In genomic region chr7:22814261-22815208, GRCh38 we compare ENCODE assay signal across 14 cellular contexts. TPM values are rescaled to one million over a fixed set of nuclear protein-coding genes. Genes with fewer than 3 reads are reported as not detected.
DNase-seq lines count a peak whose midpoint lies in the region; ATAC-seq, FAIRE-seq and TF ChIP-seq lines count a peak whose summit lies in the region.
"Had no signal": no experiment of that assay in that cellular context is flagged by ENCODE, and none has a peak within 500 bp of the region (broad histone marks: within the 10 kb centered on the region; RNA-seq: fewer than 3 reads in every experiment).

No MANE protein-coding gene starts in this region.

- H3K27me3 ChIP-seq in upper lobe of left lung (no peaks in the 10 kb centered on the region), MM.1S (replicated peaks; ENCODE audit: insufficient read depth, low read length) (no peaks in the 10 kb centered on the region)
- H3K27me3 ChIP-seq: SJSA1 had no signal

- H4K20me1 ChIP-seq in MM.1S (ENCODE audit: insufficient read depth, low read length): no peaks in the 10 kb centered on the region

- H3K9me3 ChIP-seq in upper lobe of left lung (no peaks in the 10 kb centered on the region), MM.1S (replicated peaks; ENCODE audit: insufficient read depth, low read length) (no peaks in the 10 kb centered on the region)
- H3K9me3 ChIP-seq: SJSA1 had no signal

- H3K9me2 ChIP-seq in MM.1S (replicated peaks; ENCODE audit: insufficient read depth, low read length): no peaks in the 10 kb centered on the region

- peaks cover 11% of the 10 kb centered on the region for H3F3A ChIP-seq in MM.1S (ENCODE audit: insufficient read depth, low read length)

- POLR2A ChIA-PET in RWPE1 (lab: Yijun Ruan, JAX; ENCODE audit: low non-redundant PET): no interaction called here

- H2AFZ ChIP-seq in MM.1S (ENCODE audit: low read length): no peak overlapping the region

- FAIRE-seq in D721Med (lab: Jason Lieb, UNC): no peak

- TF ChIP-seq EP300 in upper lobe of left lung (IDR thresholded peaks at IDR 0.05): no peak

- ATAC-seq in HG02981 (IDR thresholded peaks at IDR 0.05; ENCODE audit: unreplicated experiment) (no peak), upper lobe of left lung (ENCODE audit: low FRiP score in 2 of 2) (no peak)
- ATAC-seq: right cardiac atrium had no signal

- peaks cover 7% of the 10 kb centered on the region for H3K79me2 ChIP-seq in MM.1S (ENCODE audit: low read length)

- TF ChIP-seq CTCF in RWPE1 (conservative IDR thresholded peaks at IDR 0.05; ENCODE audit: low read depth): no peak
- TF ChIP-seq CTCF in fibroblast of the aortic adventitia (IDR thresholded peaks at IDR 0.05; ENCODE audit: insufficient read depth, low read length): no peak
- no peak for TF ChIP-seq CTCF in upper lobe of left lung (IDR thresholded peaks at IDR 0.05)
- TF ChIP-seq CTCF in MM.1S (IDR thresholded peaks at IDR 0.05; ENCODE audit: low read length): no peak
- no peak for TF ChIP-seq CTCF in D721Med (IDR thresholded peaks at IDR 0.05; ENCODE audit: insufficient read depth, missing control alignments)

- H3K4me3 ChIP-seq in fibroblast of the aortic adventitia (ENCODE audit: low read depth, low read length) (no peak overlapping the region), upper lobe of left lung (no peak overlapping the region), MM.1S (ENCODE audit: low read length) (no peak overlapping the region)
- H3K4me3 ChIP-seq: SJSA1 had no signal

- TF ChIP-seq POLR2A in upper lobe of left lung (IDR thresholded peaks at IDR 0.05): no peak

- H3K36me3 ChIP-seq in upper lobe of left lung (peaks cover 10 to 67% (median 25%) of the 10 kb centered on the region in 4 donors), MM.1S (replicated peaks; ENCODE audit: insufficient read depth, low read length) (peaks cover 4% of the 10 kb centered on the region; the same call in 1 of the 2 replicates)

- H3K4me1 ChIP-seq in upper lobe of left lung (peaks cover 0 to 2% (median 0%) of the 10 kb centered on the region in 4 donors), MM.1S (ENCODE audit: low read length) (peaks cover 25% of the 10 kb centered on the region)

- no peak overlapping the region for H3K4me2 ChIP-seq in MM.1S (ENCODE audit: low read depth, low read length)

- H3K27ac ChIP-seq in RWPE1 (no peak overlapping the region), upper lobe of left lung (no peak overlapping the region), MM.1S (ENCODE audit: low read length) (no peak overlapping the region)
- H3K27ac ChIP-seq: SJSA1 had no signal

- H3K9ac ChIP-seq in MM.1S (ENCODE audit: low read length): no peak overlapping the region

- DNase-seq in AG20443 (ENCODE audit: low spot score) (peak; percentile 61), H4 (ENCODE audit: low spot score) (peak; percentile 64), RWPE1 (ENCODE audit: low spot score) (peak; percentile 43), fibroblast of the aortic adventitia (ENCODE audit: low read depth) (peak; percentile 43), upper lobe of left lung (no peak), MM.1S (no peak), D721Med (ENCODE audit: insufficient read length, low spot score) (no peak)
- DNase-seq: activated gamma-delta T cell, Calu3, KBM-7, right cardiac atrium, trophoblast cell had no signal

- WGBS in upper lobe of left lung, 2 donors: 84 to 95% methylated on average over 10 of the region's 10 CpGs

- CTCF ChIA-PET in RWPE1 (lab: Yijun Ruan, JAX): no interaction called here

RNA-seq across cellular contexts. Expression of gene TOMM7, which starts 8.1 kb away (rescaled TPM):
- 358 and 382 TPM in 2 replicates for total RNA-seq in H4 (2014; rRNA removed; shearing (Covaris generic))
- total RNA-seq in fibroblast of the aortic adventitia (ENCODE audit: low replicate concordance) (217 and 251 TPM in 2 replicates), upper lobe of left lung (100 to 1,000 TPM in 5 of 6 donors, 10 to 100 TPM in 1; 42.4 to 387 (median 171) TPM)

Comparison
In these comparisons a context has a peak if more than half of its experiments do, and no peak if none do; other contexts are left out.
1. DNase-seq: peak in AG20443 (single experiment), H4 (single experiment), RWPE1 (single experiment) and fibroblast of the aortic adventitia (single experiment); none in upper lobe of left lung (0 of 2), MM.1S (single experiment) and D721Med (single experiment).